Comparison of ENCODE assay signal across 8 cellular contexts in the genomic region with DNA sequence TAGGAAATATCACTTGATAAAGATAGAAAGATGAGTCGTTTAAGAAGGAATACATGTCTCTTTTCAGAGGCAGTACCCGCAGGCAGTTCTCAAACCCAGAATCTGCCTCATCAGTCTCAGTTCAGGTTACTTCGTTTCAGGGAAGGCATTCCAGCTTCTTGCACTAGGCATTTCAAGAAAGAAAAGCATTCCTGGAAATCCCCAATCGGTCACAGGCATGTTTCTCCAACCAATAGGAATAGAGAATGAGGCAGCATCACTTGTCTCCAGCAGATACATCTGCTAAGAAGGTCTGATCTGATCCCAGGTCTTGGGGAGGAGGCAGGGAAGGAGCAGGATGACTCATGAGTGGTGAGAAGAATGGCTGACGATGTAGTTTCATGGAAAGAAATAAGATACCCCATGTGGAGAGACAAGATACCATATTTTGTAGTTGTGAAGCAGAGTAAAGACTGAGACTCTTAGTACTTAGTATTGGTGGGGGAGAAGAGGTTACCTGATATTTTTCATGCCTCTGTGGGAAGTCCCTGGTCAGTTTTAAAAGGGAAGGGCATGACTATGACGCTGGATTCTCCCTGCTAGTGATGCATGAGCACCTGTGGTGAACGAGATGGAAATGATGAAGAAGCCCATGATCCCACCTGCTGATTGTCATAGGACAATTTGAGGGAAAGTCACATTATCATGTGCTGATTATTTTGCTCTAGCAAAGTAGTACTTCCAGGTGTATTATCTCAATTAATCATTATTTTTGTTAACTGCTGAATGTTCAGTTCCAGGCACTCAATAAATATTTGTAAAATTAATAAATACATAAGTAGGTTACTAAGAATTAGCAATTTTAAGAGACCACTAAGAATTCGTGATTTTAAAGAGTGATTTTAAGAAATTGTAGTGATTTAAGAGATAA. TPM values are rescaled to one million over a fixed set of nuclear protein-coding genes. Genes with fewer than 3 reads are reported as not detected.
DNase-seq lines count a peak whose midpoint lies in the region; ATAC-seq and TF ChIP-seq lines count a peak whose summit lies in the region.

No MANE protein-coding gene starts in this region.

- no peaks in the 10 kb centered on the region for H3K9me3 ChIP-seq in heart right ventricle

- ATAC-seq in GM19452 (IDR thresholded peaks at IDR 0.05; ENCODE audit: unreplicated experiment) (peak; percentile 93), HG03457 (IDR thresholded peaks at IDR 0.05; ENCODE audit: unreplicated experiment) (peak; percentile 71), heart right ventricle (peak; percentile 88 to 100 (median 98))

- no peaks in the 10 kb centered on the region for H3K36me3 Mint-ChIP-seq in osteocyte (ENCODE audit: unreplicated experiment)

- H3K9me3 Mint-ChIP-seq in osteocyte (ENCODE audit: unreplicated experiment) = no peaks in the 10 kb centered on the region

- peaks cover 2% of the 10 kb centered on the region for H3K4me1 Mint-ChIP-seq in osteocyte (ENCODE audit: unreplicated experiment)

- H3K36me3 ChIP-seq in heart right ventricle = no peaks in the 10 kb centered on the region

- no peak for TF ChIP-seq CTCF in heart right ventricle (IDR thresholded peaks at IDR 0.05)
- TF ChIP-seq CTCF in osteocyte (IDR thresholded peaks at IDR 0.05) = no peak

- intact Hi-C loops in heart right ventricle (cut with DNase I) = loop anchor here in 2 of 10 donors (5.0 to 10.0 kb wide), 2 partner anchors 173 to 175 kb away; a partner anchor contains a TSS

- WGBS in heart right ventricle, 2 donors = 14 to 20% methylated on average over 8 of the region's 8 CpGs

- peaks cover 0 to 13% (median 0%) of the 10 kb centered on the region in 9 donors for H3K4me1 ChIP-seq in heart right ventricle

- H3K27ac ChIP-seq in heart right ventricle = peak overlapping the region in 9 of 10 donors; percentile 43 to 90 (median 81)

- DNase-seq in DMS53 treated with DMSO at 0.1 percent for 48 hours (lab: John Stamatoyannopoulos, UW; ENCODE audit: unreplicated experiment) = peak; percentile 89
- DNase-seq in RKO (ENCODE audit: low spot score) = peak; percentile 91
- DNase-seq in activated naive CD8-positive, alpha-beta T cell treated with anti-CD3 and anti-CD28 coated beads, Interleukin-2, amount 50 U/mL, for 16 hours (ENCODE audit: low read depth, low spot score) = peak; percentile 7
- peak; percentile 12 to 81 for DNase-seq in heart right ventricle
- DNase-seq in pulmonary artery endothelial cell (ENCODE audit: low read depth, low spot score) = peak; percentile 83
- DNase-seq in osteocyte (ENCODE audit: extremely low spot score, unreplicated experiment) = no peak

- peaks cover 7% of the 10 kb centered on the region for H3K27me3 Mint-ChIP-seq in osteocyte (ENCODE audit: unreplicated experiment)

- H3K27ac Mint-ChIP-seq in osteocyte (ENCODE audit: unreplicated experiment) = no peak overlapping the region

- peak overlapping the region in 3 of 10 donors; percentile 9 to 28 (median 12) for H3K4me3 ChIP-seq in heart right ventricle

- no peaks in the 10 kb centered on the region for H3K27me3 ChIP-seq in heart right ventricle

- H3K4me3 Mint-ChIP-seq in osteocyte (ENCODE audit: unreplicated experiment) = no peak overlapping the region

RNA-seq across cellular contexts. Expression of a gene that starts 20.3 kb away (rescaled TPM):
- total RNA-seq in heart right ventricle (100 to 1,000 TPM in 3 of 10 donors, 10 to 100 TPM in 7; 29.2 to 313 (median 76.4) TPM), pulmonary artery endothelial cell (not detected in 2 replicates), osteocyte (not detected in 2 replicates)
- 10 to 100 TPM; 28.8 to 83.7 TPM for polyA plus RNA-seq in heart right ventricle

RNA-seq across cellular contexts. Expression of a gene that starts 27.2 kb away (rescaled TPM):
- 100 to 1,000 TPM in 1 of 10 donors, 10 to 100 TPM in 7, 1 to 10 TPM in 2; 1.3 to 136 (median 16.2) TPM for total RNA-seq in heart right ventricle
- polyA plus RNA-seq in heart right ventricle = 1 to 10 TPM; 5.9 to 9.6 TPM
- total RNA-seq in pulmonary artery endothelial cell = not detected in 2 replicates
- not detected in 2 replicates for total RNA-seq in osteocyte

RNA-seq across cellular contexts. Expression of a gene that starts 56.5 kb away (rescaled TPM):
- 10 to 100 TPM in 6 of 10 donors, 1 to 10 TPM in 4; 6.2 to 73.7 (median 14.4) TPM for total RNA-seq in heart right ventricle
- polyA plus RNA-seq in heart right ventricle = 10 to 100 TPM; 18.8 to 81.2 TPM
- not detected in 2 replicates for total RNA-seq in pulmonary artery endothelial cell
- not detected in 2 replicates for total RNA-seq in osteocyte

Comparison
In these comparisons a context has a peak if more than half of its experiments do, and no peak if none do; other contexts are left out.
1. RNA of a gene that starts 20.3 kb away (total RNA-seq): 29.2 to 313 TPM in heart right ventricle; not detected in pulmonary artery endothelial cell and not detected in osteocyte; every median in the first group is over 10 times any median in the second.
2. Peak in every context shown above with its lines, with median percentiles within 50 percentile points of each other: ATAC-seq.